In genomic region chr3:47732143-47732542, GRCh38 we compare ENCODE assay signal across 28 cellular contexts. TPM values are rescaled to one million over a fixed set of nuclear protein-coding genes. Genes with fewer than 3 reads are reported as not detected.
DNase-seq lines count a peak whose midpoint lies in the region; ATAC-seq, FAIRE-seq and TF ChIP-seq lines count a peak whose summit lies in the region.
"Had no signal": no experiment of that assay in that cellular context is flagged by ENCODE, and none has a peak within 500 bp of the region (broad histone marks: within the 10 kb centered on the region; RNA-seq: fewer than 3 reads in every experiment).

No MANE protein-coding gene starts in this region.

- CTCF ChIA-PET in MCF 10A (lab: Yijun Ruan, JAX): no interaction called here
- CTCF ChIA-PET in K562 (lab: Yijun Ruan, JAX; ENCODE audit: low intra/inter-chr PET ratio): no interaction called here

- TF ChIP-seq POLR2A in breast epithelium (IDR thresholded peaks at IDR 0.05) (no peak), K562 (conservative IDR thresholded peaks at IDR 0.05) (no peak)

- H3K27ac ChIP-seq in breast epithelium (no peak overlapping the region), K562 (ENCODE audit: extremely low read depth, low read depth, low read length) (no peak overlapping the region)
- H3K27ac ChIP-seq: BLaER1 treated with 17β-estradiol and CSF1 and Interleukin-3, amounts not matched to agents 10 nM and 100 nM; psoas muscle; upper lobe of right lung had no signal

- TF ChIP-seq RAD21 in K562 (CRISPR knock-in tag; conservative IDR thresholded peaks at IDR 0.05 in 1 of 2, IDR thresholded peaks at IDR 0.05 in 1 of 2): no peak

- no peak for FAIRE-seq in K562 (lab: Jason Lieb, UNC)
- FAIRE-seq: bronchial epithelial cell, endothelial cell of umbilical vein, keratinocyte had no signal

- no peak for TF ChIP-seq EP300 in K562 (IDR thresholded peaks at IDR 0.05; ENCODE audit: low read length)

- H3K27me3 Mint-ChIP-seq in MCF 10A (ENCODE audit: insufficient read depth, unreplicated experiment): no peaks in the 10 kb centered on the region
- no peaks in the 10 kb centered on the region for H3K27me3 Mint-ChIP-seq in stimulated activated memory B cell treated with anti-CD40 and anti-IgM and Interleukin-4, amounts not matched to agents 10 μg/mL and 1 μg/mL and 100 μg/mL, for 72 hours
- H3K27me3 Mint-ChIP-seq: activated naive CD4-positive, alpha-beta T cell treated with anti-CD3 and anti-CD28 coated beads, Interleukin-2, amount 10 ng/mL, durations not matched to agents 7 days and 5 days; dendritic cell treated with granulocyte-macrophage colony-stimulating factor and Interleukin-4, amounts not matched to agents 40 ng/mL and 50 ng/mL, for 4 days had no signal

- no peaks in the 10 kb centered on the region for H3K9me3 ChIP-seq in breast epithelium
- no peaks in the 10 kb centered on the region for H3K9me3 ChIP-seq in K562 (replicated peaks; ENCODE audit: control insufficient read depth, insufficient read depth, low read depth, low read length)
- H3K9me3 ChIP-seq: Caco-2, psoas muscle, upper lobe of right lung had no signal

- POLR2A ChIA-PET in MCF 10A (lab: Yijun Ruan, JAX): interaction anchor here (1.2 to 2.0 kb wide), 3 partner anchors 10 to 22 kb away, joined by 4 to 5 read pairs (median 4); no protein-coding TSS in a partner anchor
- POLR2A ChIA-PET in K562 (lab: Yijun Ruan, JAX): interaction anchor here (0.6 to 1.5 kb wide), 2 partner anchors 9 to 514 kb away, joined by 3 to 5 read pairs; no protein-coding TSS in a partner anchor

- H3K4me1 ChIP-seq in breast epithelium (no peaks in the 10 kb centered on the region), K562 (replicated peaks in 1 of 2; ENCODE audit: control insufficient read depth in 2 of 2, insufficient read depth in 2 of 2, low read length in 2 of 2) (0 out of 5 replicates have a peak, but pooled peaks cover 0 to 3% of the 10 kb centered on the region in 2 experiments)
- H3K4me1 ChIP-seq: Caco-2, psoas muscle, upper lobe of right lung had no signal

- no peaks in the 10 kb centered on the region; the same call in 1 of the 2 replicates for H4K20me1 ChIP-seq in K562 (replicated peaks; ENCODE audit: control insufficient read depth, insufficient read depth, low read length)

- ATAC-seq in HG03354 (IDR thresholded peaks at IDR 0.05; ENCODE audit: poor library complexity, severe bottlenecking, unreplicated experiment) (peak; percentile 48), K562 (no peak)
- no peak for ATAC-seq in stimulated activated memory B cell treated with anti-CD40 and anti-IgM and Interleukin-4, amounts not matched to agents 10 μg/mL and 1 μg/mL and 100 μg/mL, for 72 hours
- ATAC-seq: activated CD8-positive, alpha-beta T cell treated with anti-CD3 and anti-CD28 coated beads, Interleukin-2, amount 10 ng/mL, durations not matched to agents 7 days and 5 days; activated T-cell treated with anti-CD3 and anti-CD28 coated beads, Interleukin-2, amount 50 U/mL, for 4 hours; PC-3; psoas muscle; upper lobe of right lung had no signal

- H3K36me3 ChIP-seq in breast epithelium: no peaks in the 10 kb centered on the region
- H3K36me3 ChIP-seq in K562 (ENCODE audit: control insufficient read depth, insufficient read depth, low read length): peaks cover 94% of the 10 kb centered on the region

- no peak overlapping the region for H3K4me3 Mint-ChIP-seq in MCF 10A (ENCODE audit: unreplicated experiment)
- H3K4me3 Mint-ChIP-seq in stimulated activated memory B cell treated with anti-CD40 and anti-IgM and Interleukin-4, amounts not matched to agents 10 μg/mL and 1 μg/mL and 100 μg/mL, for 72 hours: no peak overlapping the region
- H3K4me3 Mint-ChIP-seq: activated CD8-positive, alpha-beta T cell treated with anti-CD3 and anti-CD28 coated beads, Interleukin-2, amount 10 ng/mL, durations not matched to agents 7 days and 5 days; activated naive CD4-positive, alpha-beta T cell treated with anti-CD3 and anti-CD28 coated beads, Interleukin-2, amount 10 ng/mL, durations not matched to agents 7 days and 5 days; activated T-cell treated with anti-CD3 and anti-CD28 coated beads, Interleukin-2, amount 50 U/mL, for 4 hours; dendritic cell treated with granulocyte-macrophage colony-stimulating factor and Interleukin-4, amounts not matched to agents 40 ng/mL and 50 ng/mL, for 4 days had no signal

- in situ Hi-C loops in K562 (cut with MboI): no loop called here
- in situ Hi-C loops in GM13976 (cut with MboI; ENCODE audit: low sequenced_read_pairs, unreplicated experiment): no loop called here

- 67% methylated on average over 2 of the region's 2 CpGs for WGBS in K562 (ENCODE audit: insufficient coverage, low coverage, missing lambda C conversion rate)

- H3K4me2 ChIP-seq in K562 (ENCODE audit: insufficient read depth, low read length): no peak overlapping the region
- H3K4me2 ChIP-seq: BLaER1 treated with 17β-estradiol and CSF1 and Interleukin-3, amounts not matched to agents 10 nM and 100 nM had no signal

- H3K9me3 Mint-ChIP-seq in MCF 10A (ENCODE audit: unreplicated experiment): no peaks in the 10 kb centered on the region
- no peaks in the 10 kb centered on the region for H3K9me3 Mint-ChIP-seq in stimulated activated memory B cell treated with anti-CD40 and anti-IgM and Interleukin-4, amounts not matched to agents 10 μg/mL and 1 μg/mL and 100 μg/mL, for 72 hours
- H3K9me3 Mint-ChIP-seq: activated naive CD4-positive, alpha-beta T cell treated with anti-CD3 and anti-CD28 coated beads, Interleukin-2, amount 10 ng/mL, durations not matched to agents 7 days and 5 days; activated T-cell treated with anti-CD3 and anti-CD28 coated beads, Interleukin-2, amount 50 U/mL, for 4 hours; dendritic cell treated with granulocyte-macrophage colony-stimulating factor and Interleukin-4, amounts not matched to agents 40 ng/mL and 50 ng/mL, for 4 days had no signal

- no peak for TF ChIP-seq CTCF in MCF 10A (IDR thresholded peaks at IDR 0.05; ENCODE audit: unreplicated experiment)
- TF ChIP-seq CTCF in breast epithelium (IDR thresholded peaks at IDR 0.05): no peak
- TF ChIP-seq CTCF in K562 (IDR thresholded peaks at IDR 0.05 in 2 of 3, conservative IDR thresholded peaks at IDR 0.05 in 1 of 3; ENCODE audit: insufficient read depth in 2 of 3, low read depth in 1 of 3, low read length in 3 of 3): no peak
- TF ChIP-seq CTCF in GM13976 (IDR thresholded peaks at IDR 0.05; ENCODE audit: borderline replicate concordance, control extremely low read depth, extremely low read depth, insufficient read depth, missing control alignments): no peak

- intact Hi-C loops in MCF 10A (cut with micrococcal nuclease): no loop called here
- intact Hi-C loops in breast epithelium (cut with DNase I; ENCODE audit: low total_unique reads): no loop called here
- intact Hi-C loops in K562 (cut with micrococcal nuclease): no loop called here

- H3K9me1 ChIP-seq in K562 (ENCODE audit: control insufficient read depth, insufficient read depth, low read length): no peaks in the 10 kb centered on the region

- peak overlapping the region; percentile 5 for H3K27ac Mint-ChIP-seq in MCF 10A (ENCODE audit: low read depth, unreplicated experiment)
- H3K27ac Mint-ChIP-seq in stimulated activated memory B cell treated with anti-CD40 and anti-IgM and Interleukin-4, amounts not matched to agents 10 μg/mL and 1 μg/mL and 100 μg/mL, for 72 hours: peak overlapping the region; percentile 43
- H3K27ac Mint-ChIP-seq: activated CD8-positive, alpha-beta T cell treated with anti-CD3 and anti-CD28 coated beads, Interleukin-2, amount 10 ng/mL, durations not matched to agents 7 days and 5 days; activated naive CD4-positive, alpha-beta T cell treated with anti-CD3 and anti-CD28 coated beads, Interleukin-2, amount 10 ng/mL, durations not matched to agents 7 days and 5 days; dendritic cell treated with granulocyte-macrophage colony-stimulating factor and Interleukin-4, amounts not matched to agents 40 ng/mL and 50 ng/mL, for 4 days had no signal

- peaks cover 5% of the 10 kb centered on the region; the same call in 2 of the 3 replicates for H3K79me2 ChIP-seq in K562 (ENCODE audit: control insufficient read depth, insufficient read depth, low read length)

- no TSS peak for BruUV-seq in MCF 10A (replicated peaks; lab: Mats Ljungman, UMichigan)
- TSS peak; percentile 22 for BruUV-seq in K562 (replicated peaks; lab: Mats Ljungman, UMichigan)

- no peak for DNase-seq in MCF 10A (ENCODE audit: unreplicated experiment)
- DNase-seq in breast epithelium (ENCODE audit: low spot score in 2 of 2): no peak
- no peak for DNase-seq in K562 (ENCODE audit: extremely low read depth in 1 of 4, low spot score in 3 of 4)
- no peak for DNase-seq in NCI-H2029 (lab: John Stamatoyannopoulos, UW)
- no peak for DNase-seq in GM13976 (ENCODE audit: low spot score)
- no peak for DNase-seq in activated CD4-positive, alpha-beta T cell treated with anti-CD3 and anti-CD28 coated beads for 4 hours
- DNase-seq: activated CD4-positive, CD25-positive, alpha-beta regulatory T cell; activated CD8-positive, alpha-beta T cell treated with anti-CD3 and anti-CD28 coated beads, Interleukin-2, amount 10 ng/mL, durations not matched to agents 7 days and 5 days; activated naive CD4-positive, alpha-beta T cell treated with anti-CD3 and anti-CD28 coated beads, Interleukin-2, amount 10 ng/mL, durations not matched to agents 7 days and 5 days; activated T-cell treated with anti-CD3 and anti-CD28 coated beads, Interleukin-2, amount 50 U/mL, for 4 hours; amygdala; Caco-2; DMS79 treated with DMSO at 0.1 percent for 48 hours; NCI-H2081; NCI-H345; PC-3; psoas muscle; SHP77; stimulated activated CD8-positive, alpha-beta memory T cell treated with anti-CD3 and anti-CD28 coated beads, Interleukin-4, amount 100 ng/mL, for 48 hours; substantia nigra; upper lobe of right lung had no signal

- H3K4me3 ChIP-seq in breast epithelium: no peak overlapping the region
- H3K4me3 ChIP-seq in K562: no peak overlapping the region
- H3K4me3 ChIP-seq: BLaER1 treated with 17β-estradiol and CSF1 and Interleukin-3, amounts not matched to agents 10 nM and 100 nM; psoas muscle; upper lobe of right lung had no signal

- H2AFZ ChIP-seq in K562 (ENCODE audit: low read depth, low read length): no peak overlapping the region

- H3K4me1 Mint-ChIP-seq in MCF 10A (ENCODE audit: insufficient read depth, unreplicated experiment): no peaks in the 10 kb centered on the region
- H3K4me1 Mint-ChIP-seq in stimulated activated memory B cell treated with anti-CD40 and anti-IgM and Interleukin-4, amounts not matched to agents 10 μg/mL and 1 μg/mL and 100 μg/mL, for 72 hours: peaks cover 8% of the 10 kb centered on the region

- no peak overlapping the region for H3K9ac ChIP-seq in K562 (ENCODE audit: insufficient read depth in 1 of 2, low read depth in 2 of 2, low read length in 2 of 2)
- H3K9ac ChIP-seq: BLaER1 treated with 17β-estradiol and CSF1 and Interleukin-3, amounts not matched to agents 10 nM and 100 nM had no signal

- H3K36me3 Mint-ChIP-seq in MCF 10A (ENCODE audit: insufficient read depth, unreplicated experiment): peaks cover 91% of the 10 kb centered on the region
- peaks cover 54% of the 10 kb centered on the region for H3K36me3 Mint-ChIP-seq in stimulated activated memory B cell treated with anti-CD40 and anti-IgM and Interleukin-4, amounts not matched to agents 10 μg/mL and 1 μg/mL and 100 μg/mL, for 72 hours

- no peaks in the 10 kb centered on the region for H3K27me3 ChIP-seq in breast epithelium
- H3K27me3 ChIP-seq in K562 (ENCODE audit: control insufficient read depth in 2 of 2, insufficient read depth in 2 of 2, low read length in 2 of 2): no peaks in the 10 kb centered on the region
- H3K27me3 ChIP-seq: BLaER1 treated with 17β-estradiol and CSF1 and Interleukin-3, amounts not matched to agents 10 nM and 100 nM; upper lobe of right lung had no signal

RNA-seq across cellular contexts. Expression of gene SMARCC1, which starts 49.5 kb away (rescaled TPM):
- total RNA-seq in MCF 10A (2022) (59.1 and 77.5 TPM in 2 replicates), breast epithelium (10 to 100 TPM; 27.4 to 63.2 (median 61.9) TPM), K562 (2014; rRNA removed) (66.0 and 72.2 TPM in 2 replicates), K562 (2014; rRNA removed; fragmentation: Illumina TruSeq; extraction: Trizol) (91.3 and 111 TPM in 2 replicates), K562 (2015; rRNA removed; fragmentation: Illumina TruSeq; extraction: Trizol) (85.8 and 86.0 TPM in 2 replicates), K562 (2021) (195 and 199 TPM in 2 replicates)
- total RNA-seq in K562 (2011; cell fraction: chromatin; rRNA removed; ENCODE audit: low replicate concordance): 160 and 393 TPM in 2 replicates
- total RNA-seq in K562 (2011; cell fraction: nucleolus; rRNA removed): 70.4 and 74.0 TPM in 2 replicates
- 125 and 187 TPM in 2 replicates for total RNA-seq in K562 (2011; cell fraction: nucleoplasm; rRNA removed)
- polyA plus RNA-seq in K562 (2011; rRNA removed) (62.0 and 63.7 TPM in 2 replicates), K562 (2014; fragmentation: Illumina TruSeq; extraction: Trizol) (124 and 127 TPM in 2 replicates), K562 (2014; fragmentation: Nextera tagmentation; extraction: Ambion mirVana) (10 to 100 TPM; 20.7 to 40.5 TPM), K562 (2014; rRNA removed) (47.2 and 55.8 TPM in 2 replicates)
- polyA plus RNA-seq in K562 (2011; cell fraction: cytosol; rRNA removed): 27.0 and 29.4 TPM in 2 replicates
- polyA plus RNA-seq in K562 (2011; cell fraction: nucleus; rRNA removed): 54.6 and 73.8 TPM in 2 replicates
- polyA plus RNA-seq in K562 (2012): 72.1 and 86.8 TPM in 2 replicates
- polyA minus RNA-seq in K562 (2011; rRNA and poly(A)+ RNA removed): 146 and 210 TPM in 2 replicates
- 82.4 and 108 TPM in 2 replicates for polyA minus RNA-seq in K562 (2011; cell fraction: cytosol; rRNA and poly(A)+ RNA removed)
- polyA minus RNA-seq in K562 (2011; cell fraction: nucleus; rRNA and poly(A)+ RNA removed): 43.5 and 71.9 TPM in 2 replicates
